ENCODE assay signal across 1 cellular context in the genomic region with DNA sequence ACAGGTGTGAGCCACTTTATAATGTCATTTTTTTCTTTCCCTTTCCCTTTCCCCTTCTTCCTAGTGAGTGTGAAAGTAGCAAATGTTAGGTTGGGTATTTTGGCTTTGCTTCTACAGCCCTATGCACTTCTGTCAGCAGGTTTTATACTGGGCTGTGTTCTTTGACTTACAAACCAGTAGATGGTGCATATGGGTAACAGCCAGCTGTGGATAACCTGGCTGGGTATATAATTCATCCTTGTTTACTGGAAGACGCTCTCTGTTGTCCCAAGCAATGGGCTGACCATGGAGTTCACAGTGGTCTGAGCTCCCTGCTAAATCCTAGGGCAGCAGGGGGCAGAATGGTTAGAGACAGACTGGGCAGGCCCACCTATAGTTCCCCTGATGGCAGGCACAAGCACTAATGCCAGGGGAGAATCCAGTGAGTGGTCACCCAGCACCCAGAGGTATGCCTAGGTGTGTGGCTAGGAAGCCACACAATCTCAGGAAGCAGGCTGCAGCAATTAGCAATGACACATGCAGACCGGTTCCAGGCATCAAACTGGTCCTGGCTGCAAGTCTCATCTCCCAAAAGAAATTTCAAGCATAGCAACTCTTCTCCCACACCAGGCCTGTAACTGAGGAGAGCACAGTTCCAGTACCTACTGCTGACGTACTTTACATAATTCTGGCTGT.
TF ChIP-seq lines count a peak whose summit lies in the region.

No MANE protein-coding gene starts in this region.

TF ChIP-seq in WTC11, 78 proteins besides CTCF, POLR2A, EP300 and RAD21 (continued from another document):
- TF ChIP-seq, protein P1, sequence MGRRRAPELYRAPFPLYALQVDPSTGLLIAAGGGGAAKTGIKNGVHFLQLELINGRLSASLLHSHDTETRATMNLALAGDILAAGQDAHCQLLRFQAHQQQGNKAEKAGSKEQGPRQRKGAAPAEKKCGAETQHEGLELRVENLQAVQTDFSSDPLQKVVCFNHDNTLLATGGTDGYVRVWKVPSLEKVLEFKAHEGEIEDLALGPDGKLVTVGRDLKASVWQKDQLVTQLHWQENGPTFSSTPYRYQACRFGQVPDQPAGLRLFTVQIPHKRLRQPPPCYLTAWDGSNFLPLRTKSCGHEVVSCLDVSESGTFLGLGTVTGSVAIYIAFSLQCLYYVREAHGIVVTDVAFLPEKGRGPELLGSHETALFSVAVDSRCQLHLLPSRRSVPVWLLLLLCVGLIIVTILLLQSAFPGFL (CRISPR knock-in tag; IDR thresholded peaks at IDR 0.05; ENCODE audit: borderline replicate concordance) = no peak
- no peak for TF ChIP-seq NR1H2 (CRISPR knock-in tag; IDR thresholded peaks at IDR 0.05)
- TF ChIP-seq JUN (CRISPR knock-in tag; IDR thresholded peaks at IDR 0.05) = no peak
- TF ChIP-seq, protein P2, sequence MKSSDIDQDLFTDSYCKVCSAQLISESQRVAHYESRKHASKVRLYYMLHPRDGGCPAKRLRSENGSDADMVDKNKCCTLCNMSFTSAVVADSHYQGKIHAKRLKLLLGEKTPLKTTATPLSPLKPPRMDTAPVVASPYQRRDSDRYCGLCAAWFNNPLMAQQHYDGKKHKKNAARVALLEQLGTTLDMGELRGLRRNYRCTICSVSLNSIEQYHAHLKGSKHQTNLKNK (CRISPR knock-in tag; IDR thresholded peaks at IDR 0.05) = no peak
TF ChIP-seq in WTC11: peak in this region for 0.
